8 cellular contexts compared by ENCODE assay signal in genomic region chr4:170138580-170139194, GRCh38. TPM values are rescaled to one million over a fixed set of nuclear protein-coding genes. Genes with fewer than 3 reads are reported as not detected.
DNase-seq lines count a peak whose midpoint lies in the region; ATAC-seq and TF ChIP-seq lines count a peak whose summit lies in the region.

No MANE protein-coding gene starts in this region.

- H4K20me1 ChIP-seq in SU-DHL-6 (ENCODE audit: low read depth, low read length): no peaks in the 10 kb centered on the region

- no peak overlapping the region for H2AFZ ChIP-seq in SU-DHL-6 (ENCODE audit: low read depth, low read length, severe bottlenecking)

- in situ Hi-C loops in GM13976 (cut with MboI; ENCODE audit: low sequenced_read_pairs, unreplicated experiment): no loop called here

- no peak overlapping the region for H3K27ac ChIP-seq in SU-DHL-6 (ENCODE audit: low read depth, low read length)

- H3K36me3 Mint-ChIP-seq in activated naive CD8-positive, alpha-beta T cell treated with anti-CD3 and anti-CD28 coated beads, Interleukin-2, amount 50 U/mL, for 24 hours (ENCODE audit: low read depth): no peaks in the 10 kb centered on the region

- no peak overlapping the region for H3K9ac ChIP-seq in SU-DHL-6 (ENCODE audit: low read length)

- intact Hi-C loops in left cardiac atrium (cut with DNase I): loop anchor here in 1 of 2 donors (5.0 kb wide), 1 partner anchor 714 kb away; no protein-coding TSS in a partner anchor

- H3K27me3 ChIP-seq in SU-DHL-6 (ENCODE audit: low read length): no peaks in the 10 kb centered on the region

- H3K27ac Mint-ChIP-seq in activated naive CD8-positive, alpha-beta T cell treated with anti-CD3 and anti-CD28 coated beads, Interleukin-2, amount 50 U/mL, for 24 hours: no peak overlapping the region

- no peak overlapping the region for H3K4me2 ChIP-seq in SU-DHL-6 (ENCODE audit: low read depth, low read length, poor library complexity, severe bottlenecking)

- H3K27me3 Mint-ChIP-seq in activated naive CD8-positive, alpha-beta T cell treated with anti-CD3 and anti-CD28 coated beads, Interleukin-2, amount 50 U/mL, for 24 hours: peaks cover 2% of the 10 kb centered on the region

- no peaks in the 10 kb centered on the region for H3K79me2 ChIP-seq in SU-DHL-6 (ENCODE audit: insufficient read depth, low read length)

- H3K9me2 ChIP-seq in SU-DHL-6 (replicated peaks; ENCODE audit: insufficient read depth, low read length): no peaks in the 10 kb centered on the region

- no peak overlapping the region for H3K4me3 ChIP-seq in SU-DHL-6 (ENCODE audit: insufficient read depth, low read length, poor library complexity, severe bottlenecking)

- ATAC-seq in HG02642 (IDR thresholded peaks at IDR 0.05; ENCODE audit: poor library complexity, unreplicated experiment) (peak; percentile 96), left cardiac atrium (peak; percentile 44 to 70)
- ATAC-seq in activated naive CD8-positive, alpha-beta T cell treated with anti-CD3 and anti-CD28 coated beads, Interleukin-2, amount 50 U/mL, for 24 hours: no peak

- TF ChIP-seq CTCF in GM13976 (IDR thresholded peaks at IDR 0.05; ENCODE audit: borderline replicate concordance, control extremely low read depth, extremely low read depth, insufficient read depth, missing control alignments) (peak; percentile 86), SU-DHL-6 (IDR thresholded peaks at IDR 0.05; ENCODE audit: insufficient read depth, low read length, poor library complexity, severe bottlenecking) (peak; percentile 46)

- H3K36me3 ChIP-seq in SU-DHL-6 (ENCODE audit: low read length): no peaks in the 10 kb centered on the region

- no peaks in the 10 kb centered on the region for H3K9me3 ChIP-seq in SU-DHL-6 (ENCODE audit: insufficient read depth, low read length)

- H3K9me3 Mint-ChIP-seq in activated naive CD8-positive, alpha-beta T cell treated with anti-CD3 and anti-CD28 coated beads, Interleukin-2, amount 50 U/mL, for 24 hours: no peaks in the 10 kb centered on the region

- no peak overlapping the region for H3K4me3 Mint-ChIP-seq in activated naive CD8-positive, alpha-beta T cell treated with anti-CD3 and anti-CD28 coated beads, Interleukin-2, amount 50 U/mL, for 24 hours

- H3F3A ChIP-seq in SU-DHL-6 (ENCODE audit: insufficient read depth): no peaks in the 10 kb centered on the region

- DNase-seq in GM13976 (ENCODE audit: low spot score): peak; percentile 66
- DNase-seq in NCI-H1092 treated with DMSO at 0.1 percent for 48 hours (lab: John Stamatoyannopoulos, UW): peak; percentile 69
- peak; percentile 72 for DNase-seq in activated naive CD8-positive, alpha-beta T cell treated with anti-CD3 and anti-CD28 coated beads, Interleukin-2, amount 50 U/mL, for 24 hours
- DNase-seq in left cardiac atrium: peak; percentile 73
- DNase-seq in retina: peak; percentile 85
- DNase-seq in cortex of kidney (lab: John Stamatoyannopoulos, UW): no peak

- no peaks in the 10 kb centered on the region for H3K4me1 Mint-ChIP-seq in activated naive CD8-positive, alpha-beta T cell treated with anti-CD3 and anti-CD28 coated beads, Interleukin-2, amount 50 U/mL, for 24 hours

RNA-seq across cellular contexts. Expression of gene AADAT, which starts 48.9 kb away (rescaled TPM):
- 1 to 10 TPM; 1.5 to 1.6 TPM for total RNA-seq in left cardiac atrium
